9 cellular contexts compared by ENCODE assay signal in genomic region chr2:219457784-219458369, GRCh38. TPM values are rescaled to one million over a fixed set of nuclear protein-coding genes. Genes with fewer than 3 reads are reported as not detected.
DNase-seq lines count a peak whose midpoint lies in the region; ATAC-seq and TF ChIP-seq lines count a peak whose summit lies in the region.
"Had no signal": no experiment of that assay in that cellular context is flagged by ENCODE, and none has a peak within 500 bp of the region (broad histone marks: within the 10 kb centered on the region; RNA-seq: fewer than 3 reads in every experiment).

No MANE protein-coding gene starts in this region.

- H3K27ac ChIP-seq in psoas muscle: peak overlapping the region; percentile 94

- H3K27ac Mint-ChIP-seq in activated naive CD8-positive, alpha-beta T cell treated with anti-CD3 and anti-CD28 coated beads, Interleukin-2, amount 10 ng/mL, durations not matched to agents 7 days and 5 days: peak overlapping the region; percentile 85

- no peak for TF ChIP-seq CTCF in psoas muscle (IDR thresholded peaks at IDR 0.05)

- ATAC-seq in HG02798 (IDR thresholded peaks at IDR 0.05; ENCODE audit: poor library complexity, unreplicated experiment): peak; percentile 47
- ATAC-seq in activated naive CD8-positive, alpha-beta T cell treated with anti-CD3 and anti-CD28 coated beads, Interleukin-2, amount 10 ng/mL, durations not matched to agents 7 days and 5 days (ENCODE audit: low read depth): peak; percentile 63
- peak in 3 of 4 donors; percentile 11 to 43 (median 38) for ATAC-seq in psoas muscle
- no peak for ATAC-seq in sciatic nerve

- H3K27me3 Mint-ChIP-seq in activated naive CD8-positive, alpha-beta T cell treated with anti-CD3 and anti-CD28 coated beads, Interleukin-2, amount 10 ng/mL, durations not matched to agents 7 days and 5 days: no peaks in the 10 kb centered on the region

- H3K36me3 ChIP-seq in psoas muscle (ENCODE audit: insufficient read depth in 1 of 2, low read depth in 1 of 2): peaks cover 0 to 27% of the 10 kb centered on the region in 2 donors

- no peak overlapping the region for H3K4me3 ChIP-seq in psoas muscle

- no peaks in the 10 kb centered on the region for H3K36me3 Mint-ChIP-seq in activated naive CD8-positive, alpha-beta T cell treated with anti-CD3 and anti-CD28 coated beads, Interleukin-2, amount 10 ng/mL, durations not matched to agents 7 days and 5 days

- peaks cover 50% of the 10 kb centered on the region for H3K4me1 ChIP-seq in psoas muscle

- H3K27me3 ChIP-seq in psoas muscle (ENCODE audit: insufficient read depth in 3 of 3, low read length in 2 of 3): no peaks in the 10 kb centered on the region

- POLR2A ChIA-PET in activated naive CD8-positive, alpha-beta T cell treated with anti-CD3 and anti-CD28 coated beads, Interleukin-2, amount 10 ng/mL, durations not matched to agents 7 days and 5 days (lab: Charles Lee): interaction anchor here (0.6 to 1.4 kb wide), 6 partner anchors 16 to 68 kb away, joined by 3 to 4 read pairs (median 3); no protein-coding TSS in a partner anchor

- H3K4me1 Mint-ChIP-seq in activated naive CD8-positive, alpha-beta T cell treated with anti-CD3 and anti-CD28 coated beads, Interleukin-2, amount 10 ng/mL, durations not matched to agents 7 days and 5 days: peaks cover 24% of the 10 kb centered on the region

- intact Hi-C loops in psoas muscle (cut with DNase I): loop anchor here in 1 of 2 donors (2.0 kb wide), 1 partner anchor 41 kb away; the partner anchor contains the start of gene GMPPA
- intact Hi-C loops in sciatic nerve (cut with DNase I): no loop called here

- DNase-seq in NCI-H1694 (lab: John Stamatoyannopoulos, UW): peak; percentile 30
- DNase-seq in NCI-H1694 treated with DMSO at 0.1 percent for 48 hours (lab: John Stamatoyannopoulos, UW): no peak
- no peak for DNase-seq in activated naive CD8-positive, alpha-beta T cell treated with anti-CD3 and anti-CD28 coated beads, Interleukin-2, amount 10 ng/mL, durations not matched to agents 7 days and 5 days
- DNase-seq in psoas muscle: no peak
- no peak for DNase-seq in amniotic stem cell (lab: John Stamatoyannopoulos, UW)
- no peak for DNase-seq in sciatic nerve (ENCODE audit: low spot score)
- no peak for DNase-seq in NCI-H774 (lab: John Stamatoyannopoulos, UW)
- DNase-seq: NCI-H2029 had no signal

- H3K4me3 Mint-ChIP-seq in activated naive CD8-positive, alpha-beta T cell treated with anti-CD3 and anti-CD28 coated beads, Interleukin-2, amount 10 ng/mL, durations not matched to agents 7 days and 5 days: peak overlapping the region; percentile 17

- no peaks in the 10 kb centered on the region for H3K9me3 ChIP-seq in psoas muscle

- no peaks in the 10 kb centered on the region for H3K9me3 Mint-ChIP-seq in activated naive CD8-positive, alpha-beta T cell treated with anti-CD3 and anti-CD28 coated beads, Interleukin-2, amount 10 ng/mL, durations not matched to agents 7 days and 5 days

- 77 to 78% (median 78%) methylated on average over 5 of the region's 5 CpGs for WGBS in psoas muscle, 3 donors

RNA-seq across cellular contexts. Expression of gene SPEG, which starts 23.2 kb away (rescaled TPM):
- 10 to 100 TPM; 18.1 to 23.6 TPM for total RNA-seq in activated naive CD8-positive, alpha-beta T cell treated with anti-CD3 and anti-CD28 coated beads, Interleukin-2, amount 10 ng/mL, durations not matched to agents 7 days and 5 days
- total RNA-seq in psoas muscle: 100 to 1,000 TPM; 239 to 419 (median 304) TPM
- polyA plus RNA-seq in psoas muscle: 100 to 1,000 TPM in 2 of 3 donors, 10 to 100 TPM in 1; 34.8 to 190 (median 133) TPM
- total RNA-seq in sciatic nerve: 7.2 TPM

RNA-seq across cellular contexts. Expression of gene DES, which starts 39.7 kb away (rescaled TPM):
- total RNA-seq in activated naive CD8-positive, alpha-beta T cell treated with anti-CD3 and anti-CD28 coated beads, Interleukin-2, amount 10 ng/mL, durations not matched to agents 7 days and 5 days: not detected
- over 10,000 TPM; 12,653 to 14,820 (median 13,821) TPM for total RNA-seq in psoas muscle
- over 10,000 TPM in 2 of 3 donors, 1,000 to 10,000 TPM in 1; 8,143 to 13,925 (median 13,727) TPM for polyA plus RNA-seq in psoas muscle
- total RNA-seq in sciatic nerve: 1.4 TPM

RNA-seq across cellular contexts. Expression of gene GMPPA, which starts 40.8 kb away (rescaled TPM):
- total RNA-seq in activated naive CD8-positive, alpha-beta T cell treated with anti-CD3 and anti-CD28 coated beads, Interleukin-2, amount 10 ng/mL, durations not matched to agents 7 days and 5 days: 10 to 100 TPM; 31.3 to 32.6 TPM
- total RNA-seq in psoas muscle (10 to 100 TPM; 14.4 to 23.4 (median 18.2) TPM), sciatic nerve (25.9 TPM)
- polyA plus RNA-seq in psoas muscle: 10 to 100 TPM; 20.0 to 33.8 (median 26.9) TPM

RNA-seq across cellular contexts. Expression of gene ASIC4, which starts 56.4 kb away (rescaled TPM):
- total RNA-seq in activated naive CD8-positive, alpha-beta T cell treated with anti-CD3 and anti-CD28 coated beads, Interleukin-2, amount 10 ng/mL, durations not matched to agents 7 days and 5 days: under 1 TPM; 0.08 to 0.09 TPM
- under 1 TPM in 2 of 4 donors, not detected in 2; 0.30 to 0.34 TPM for total RNA-seq in psoas muscle
- under 1 TPM in 2 of 3 donors, not detected in 1; 0.03 to 0.23 TPM for polyA plus RNA-seq in psoas muscle
- 0.31 TPM for total RNA-seq in sciatic nerve

Comparison
In these comparisons a context has a peak if more than half of its experiments do, and no peak if none do; other contexts are left out.
1. RNA of gene SPEG, which starts 23.2 kb away (total RNA-seq): 239 to 419 TPM in psoas muscle; 18.1 to 23.6 TPM in activated naive CD8-positive, alpha-beta T cell treated with anti-CD3 and anti-CD28 coated beads, Interleukin-2, amount 10 ng/mL, durations not matched to agents 7 days and 5 days and 7.2 TPM in sciatic nerve (single experiment); every median in the first group is over 4 times any median in the second.
2. RNA of gene DES, which starts 39.7 kb away (total RNA-seq): 12,653 to 14,820 TPM in psoas muscle; 1.4 TPM in sciatic nerve (single experiment) and not detected in activated naive CD8-positive, alpha-beta T cell treated with anti-CD3 and anti-CD28 coated beads, Interleukin-2, amount 10 ng/mL, durations not matched to agents 7 days and 5 days; every median in the first group is over 1,000 times any median in the second.